9 cellular contexts compared by ENCODE assay signal in the genomic region with DNA sequence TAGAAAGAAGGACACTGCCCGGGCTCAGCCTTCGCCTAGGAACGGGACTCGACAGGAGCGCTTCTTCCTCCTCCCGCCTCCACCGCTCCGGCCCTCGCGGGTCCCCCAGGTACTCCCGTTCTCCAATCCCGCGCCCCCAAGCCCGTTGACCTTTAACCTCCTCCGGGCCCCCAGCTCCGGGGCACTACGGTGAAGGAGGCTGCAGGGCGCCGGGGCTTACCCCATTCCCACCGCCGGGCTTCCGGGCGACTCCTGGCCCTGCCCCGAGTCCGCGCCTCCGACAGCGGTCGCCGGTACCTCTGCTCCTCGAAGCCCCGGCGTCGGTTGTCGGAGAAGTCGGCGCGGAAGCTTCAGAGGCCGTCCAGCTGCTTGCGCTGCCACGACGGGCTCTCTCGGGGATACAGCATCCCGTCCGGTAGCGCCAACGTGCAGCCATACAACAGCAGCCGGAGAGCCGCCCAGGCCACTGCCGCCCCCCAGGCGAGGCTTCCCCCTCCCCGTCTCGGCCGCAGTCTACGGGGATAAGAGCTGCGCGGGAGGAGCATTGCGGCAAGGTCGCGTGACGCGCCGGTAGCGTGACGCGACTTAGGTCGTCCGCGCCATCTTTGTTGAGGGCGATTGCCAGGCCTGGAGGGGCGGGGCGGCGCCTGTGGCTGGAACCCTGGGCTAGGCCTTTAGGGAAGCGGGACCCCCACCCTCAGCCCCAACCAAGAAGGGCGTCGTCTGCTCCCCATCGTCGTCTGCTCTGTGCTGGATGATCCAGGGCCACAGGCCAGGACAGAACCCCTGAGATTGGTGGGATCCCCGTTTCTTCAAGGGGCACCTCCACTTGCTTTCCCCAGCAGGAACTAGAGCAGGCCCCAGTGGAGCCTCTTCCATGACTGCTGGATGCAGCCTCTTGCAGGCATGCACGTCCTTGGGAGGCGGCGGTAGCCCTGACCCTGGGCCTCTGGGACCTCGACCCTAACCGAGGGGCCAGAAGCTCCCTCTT. TPM values are rescaled to one million over a fixed set of nuclear protein-coding genes. Genes with fewer than 3 reads are reported as not detected.
DNase-seq lines count a peak whose midpoint lies in the region; ATAC-seq and TF ChIP-seq lines count a peak whose summit lies in the region.
"Had no signal": no experiment of that assay in that cellular context is flagged by ENCODE, and none has a peak within 500 bp of the region (broad histone marks: within the 10 kb centered on the region; RNA-seq: fewer than 3 reads in every experiment).

No MANE protein-coding gene starts in this region.

- no peak for TF ChIP-seq CTCF in CD8-positive, alpha-beta T cell (IDR thresholded peaks at IDR 0.05)
- TF ChIP-seq CTCF in KMS-11 (conservative IDR thresholded peaks at IDR 0.05; ENCODE audit: low read depth, low read length) (no peak), fibroblast of mammary gland (conservative IDR thresholded peaks at IDR 0.05; ENCODE audit: control insufficient read depth, insufficient read depth, low read depth, low read length) (no peak)

- no peaks in the 10 kb centered on the region for H3K27me3 ChIP-seq in CD8-positive, alpha-beta T cell (ENCODE audit: insufficient read depth, low read length)
- no peaks in the 10 kb centered on the region for H3K27me3 ChIP-seq in KMS-11 (ENCODE audit: insufficient read depth, low read depth)
- H3K27me3 ChIP-seq in naive thymus-derived CD4-positive, alpha-beta T cell (ENCODE audit: control insufficient read depth in 2 of 2, insufficient read depth in 2 of 2, low read length in 2 of 2), result no peaks in the 10 kb centered on the region

- CTCF ChIA-PET in CD8-positive, alpha-beta T cell (lab: Charles Lee), result interaction anchor here (1.0 to 2.4 kb wide), 3 partner anchors 55 to 133 kb away, joined by 3 to 8 read pairs (median 3); partner anchors contain the start of gene MMP11
- CTCF ChIA-PET in naive thymus-derived CD4-positive, alpha-beta T cell (lab: Charles Lee), result interaction anchor here (0.8 to 1.1 kb wide), 2 partner anchors 34 to 130 kb away, joined by 3 read pairs; no protein-coding TSS in a partner anchor

- intact Hi-C loops in CD8-positive, alpha-beta T cell (cut with DNase I, micrococcal nuclease), result loop anchor here (1.0 to 10.0 kb wide), 10 partner anchors 21 to 440 kb away; partner anchors contain the start of genes C22orf15 (in 1 of the 2), CHCHD10 (in 1 of the 2), DERL3 (in 1 of the 2) and MMP11 (in 1 of the 2)
- intact Hi-C loops in activated T-helper 2 cell treated with anti-CD3 and anti-CD28 coated beads, Interferon-gamma antibody, Interleukin-2, Interleukin-4, amounts not matched to agents 10 μg/mL and 5 μg/mL and 100 μg/mL, durations not matched to agents 14 hours and 24 hours and 36 hours (cut with micrococcal nuclease), result loop anchor here (1.0 to 5.0 kb wide), 3 partner anchors 12 to 120 kb away; partner anchors contain the start of gene DERL3
- intact Hi-C loops in naive thymus-derived CD4-positive, alpha-beta T cell (cut with micrococcal nuclease), result loop anchor here (1.0 to 10.0 kb wide), 12 partner anchors 21 to 838 kb away; partner anchors contain the start of genes ZNF70 (in 2 of the 2), CHCHD10 (in 1 of the 2), DERL3 (in 1 of the 2) and GUCD1 (in 1 of the 2)

- peaks cover 15% of the 10 kb centered on the region for H3K4me1 ChIP-seq in CD8-positive, alpha-beta T cell (ENCODE audit: insufficient read depth, low read length)
- peaks cover 33% of the 10 kb centered on the region for H3K4me1 ChIP-seq in KMS-11 (ENCODE audit: low read depth, poor library complexity, severe bottlenecking)
- H3K4me1 ChIP-seq in naive thymus-derived CD4-positive, alpha-beta T cell (ENCODE audit: control insufficient read depth in 2 of 2, insufficient read depth in 2 of 2, low read length in 2 of 2), result peaks cover 10 to 12% of the 10 kb centered on the region in 2 donors

- no peaks in the 10 kb centered on the region for H3K27me3 Mint-ChIP-seq in CD8-positive, alpha-beta T cell (ENCODE audit: low read depth)
- H3K27me3 Mint-ChIP-seq in activated T-helper 2 cell treated with anti-CD3 and anti-CD28 coated beads, Interferon-gamma antibody, Interleukin-2, Interleukin-4, amounts not matched to agents 10 μg/mL and 5 μg/mL and 100 μg/mL, durations not matched to agents 14 hours and 24 hours and 36 hours (ENCODE audit: low read depth), result no peaks in the 10 kb centered on the region
- no peaks in the 10 kb centered on the region for H3K27me3 Mint-ChIP-seq in naive thymus-derived CD4-positive, alpha-beta T cell

- peak overlapping the region; percentile 99 for H3K4me3 ChIP-seq in CD8-positive, alpha-beta T cell (ENCODE audit: low read depth, low read length)
- H3K4me3 ChIP-seq in KMS-11 (IDR thresholded peaks at IDR 0.05; ENCODE audit: insufficient read depth, low read depth, low read length), result no peak overlapping the region
- peak overlapping the region; percentile 79 for H3K4me3 ChIP-seq in fibroblast of mammary gland (ENCODE audit: control insufficient read depth, low read depth, low read length)
- H3K4me3 ChIP-seq in naive thymus-derived CD4-positive, alpha-beta T cell (ENCODE audit: low read length), result peak overlapping the region; percentile 71

- H4K20me1 ChIP-seq in KMS-11 (ENCODE audit: insufficient read depth), result no peaks in the 10 kb centered on the region

- H3K27ac ChIP-seq in CD8-positive, alpha-beta T cell (ENCODE audit: low read depth, low read length), result peak overlapping the region; percentile 90
- H3K27ac ChIP-seq in KMS-11, result peak overlapping the region; percentile 38
- H3K27ac ChIP-seq in naive thymus-derived CD4-positive, alpha-beta T cell (ENCODE audit: low read depth, low read length), result peak overlapping the region; percentile 89

- DNase-seq in CD8-positive, alpha-beta T cell, result peak; percentile 66 to 89 (median 83)
- DNase-seq in RKO (ENCODE audit: low spot score), result peak; percentile 85
- peak; percentile 77 for DNase-seq in activated T-helper 2 cell treated with anti-CD3 and anti-CD28 coated beads, Interferon-gamma antibody, Interleukin-2, Interleukin-4, amounts not matched to agents 10 μg/mL and 5 μg/mL and 100 μg/mL, durations not matched to agents 14 hours and 24 hours and 36 hours (ENCODE audit: low spot score)
- DNase-seq in fibroblast of mammary gland (ENCODE audit: low read depth), result peak; percentile 86
- peak; percentile 72 to 85 (median 81) for DNase-seq in naive thymus-derived CD4-positive, alpha-beta T cell
- DNase-seq in stimulated activated effector memory CD8-positive, alpha-beta T cell treated with anti-CD3 and anti-CD28 coated beads, Interleukin-12 subunit alpha, Interleukin-12 subunit beta, amount 100 ng/mL, for 72 hours (ENCODE audit: low spot score in 2 of 2), result peak; percentile 77 to 91

- peak overlapping the region; percentile 87 for H3K4me2 ChIP-seq in KMS-11

- peaks cover 24% of the 10 kb centered on the region for H3K4me1 Mint-ChIP-seq in CD8-positive, alpha-beta T cell (ENCODE audit: low read depth)
- peaks cover 12% of the 10 kb centered on the region for H3K4me1 Mint-ChIP-seq in activated T-helper 2 cell treated with anti-CD3 and anti-CD28 coated beads, Interferon-gamma antibody, Interleukin-2, Interleukin-4, amounts not matched to agents 10 μg/mL and 5 μg/mL and 100 μg/mL, durations not matched to agents 14 hours and 24 hours and 36 hours (ENCODE audit: low read depth)
- H3K4me1 Mint-ChIP-seq in naive thymus-derived CD4-positive, alpha-beta T cell, result peaks cover 12 to 24% (median 16%) of the 10 kb centered on the region in 7 donors
- H3K4me1 Mint-ChIP-seq in stimulated activated effector memory CD8-positive, alpha-beta T cell treated with anti-CD3 and anti-CD28 coated beads, Interleukin-12 subunit alpha, Interleukin-12 subunit beta, amount 100 ng/mL, for 72 hours, result peaks cover 24% of the 10 kb centered on the region

- peak; percentile 96 for ATAC-seq in CD8-positive, alpha-beta T cell
- peak; percentile 87 for ATAC-seq in GM21381 (IDR thresholded peaks at IDR 0.05; ENCODE audit: unreplicated experiment)
- peak; percentile 97 for ATAC-seq in naive thymus-derived CD4-positive, alpha-beta T cell
- ATAC-seq in stimulated activated effector memory CD8-positive, alpha-beta T cell treated with anti-CD3 and anti-CD28 coated beads, Interleukin-12 subunit alpha, Interleukin-12 subunit beta, amount 100 ng/mL, for 72 hours, result peak; percentile 92

- H3K27ac Mint-ChIP-seq in CD8-positive, alpha-beta T cell, result peak overlapping the region; percentile 88
- peak overlapping the region; percentile 78 for H3K27ac Mint-ChIP-seq in activated T-helper 2 cell treated with anti-CD3 and anti-CD28 coated beads, Interferon-gamma antibody, Interleukin-2, Interleukin-4, amounts not matched to agents 10 μg/mL and 5 μg/mL and 100 μg/mL, durations not matched to agents 14 hours and 24 hours and 36 hours
- H3K27ac Mint-ChIP-seq in naive thymus-derived CD4-positive, alpha-beta T cell, result peak overlapping the region; percentile 8 to 93 (median 86)
- H3K27ac Mint-ChIP-seq in stimulated activated effector memory CD8-positive, alpha-beta T cell treated with anti-CD3 and anti-CD28 coated beads, Interleukin-12 subunit alpha, Interleukin-12 subunit beta, amount 100 ng/mL, for 72 hours, result peak overlapping the region; percentile 90

- H3K9ac ChIP-seq in KMS-11, result peak overlapping the region; percentile 86

- H3K36me3 ChIP-seq in CD8-positive, alpha-beta T cell (ENCODE audit: insufficient read depth, low read length), result peaks cover 3% of the 10 kb centered on the region
- H3K36me3 ChIP-seq in KMS-11 (ENCODE audit: insufficient read depth), result no peaks in the 10 kb centered on the region
- H3K36me3 ChIP-seq in naive thymus-derived CD4-positive, alpha-beta T cell (ENCODE audit: control insufficient read depth in 2 of 3, insufficient read depth in 3 of 3, low read length in 3 of 3), result peaks cover 0 to 26% (median 5%) of the 10 kb centered on the region in 3 experiments

- H3K36me3 Mint-ChIP-seq in CD8-positive, alpha-beta T cell, result peaks cover 19% of the 10 kb centered on the region
- H3K36me3 Mint-ChIP-seq in activated T-helper 2 cell treated with anti-CD3 and anti-CD28 coated beads, Interferon-gamma antibody, Interleukin-2, Interleukin-4, amounts not matched to agents 10 μg/mL and 5 μg/mL and 100 μg/mL, durations not matched to agents 14 hours and 24 hours and 36 hours (ENCODE audit: low read depth), result peaks cover 24% of the 10 kb centered on the region
- H3K36me3 Mint-ChIP-seq in naive thymus-derived CD4-positive, alpha-beta T cell, result peaks cover 4 to 11% (median 6%) of the 10 kb centered on the region in 5 donors
- peaks cover 30% of the 10 kb centered on the region for H3K36me3 Mint-ChIP-seq in stimulated activated effector memory CD8-positive, alpha-beta T cell treated with anti-CD3 and anti-CD28 coated beads, Interleukin-12 subunit alpha, Interleukin-12 subunit beta, amount 100 ng/mL, for 72 hours

- peak overlapping the region; percentile 82 for H3K4me3 Mint-ChIP-seq in CD8-positive, alpha-beta T cell
- peak overlapping the region; percentile 75 for H3K4me3 Mint-ChIP-seq in activated T-helper 2 cell treated with anti-CD3 and anti-CD28 coated beads, Interferon-gamma antibody, Interleukin-2, Interleukin-4, amounts not matched to agents 10 μg/mL and 5 μg/mL and 100 μg/mL, durations not matched to agents 14 hours and 24 hours and 36 hours (ENCODE audit: low read depth)
- H3K4me3 Mint-ChIP-seq in naive thymus-derived CD4-positive, alpha-beta T cell, result peak overlapping the region; percentile 78 to 88 (median 81)
- H3K4me3 Mint-ChIP-seq in stimulated activated effector memory CD8-positive, alpha-beta T cell treated with anti-CD3 and anti-CD28 coated beads, Interleukin-12 subunit alpha, Interleukin-12 subunit beta, amount 100 ng/mL, for 72 hours, result peak overlapping the region; percentile 73

- H3K9me3 Mint-ChIP-seq in CD8-positive, alpha-beta T cell, result no peaks in the 10 kb centered on the region
- no peaks in the 10 kb centered on the region for H3K9me3 Mint-ChIP-seq in activated T-helper 2 cell treated with anti-CD3 and anti-CD28 coated beads, Interferon-gamma antibody, Interleukin-2, Interleukin-4, amounts not matched to agents 10 μg/mL and 5 μg/mL and 100 μg/mL, durations not matched to agents 14 hours and 24 hours and 36 hours
- no peaks in the 10 kb centered on the region for H3K9me3 Mint-ChIP-seq in naive thymus-derived CD4-positive, alpha-beta T cell
- H3K9me3 Mint-ChIP-seq in stimulated activated effector memory CD8-positive, alpha-beta T cell treated with anti-CD3 and anti-CD28 coated beads, Interleukin-12 subunit alpha, Interleukin-12 subunit beta, amount 100 ng/mL, for 72 hours, result no peaks in the 10 kb centered on the region

- POLR2A ChIA-PET in CD8-positive, alpha-beta T cell (lab: Charles Lee), result interaction anchor here (0.6 to 1.8 kb wide), 8 partner anchors 10 to 294 kb away, joined by 3 to 36 read pairs (median 4); partner anchors contain the start of gene SLC2A11
- POLR2A ChIA-PET in naive thymus-derived CD4-positive, alpha-beta T cell (lab: Charles Lee), result interaction anchor here (0.7 to 3.8 kb wide), 9 partner anchors 11 to 70 kb away, joined by 3 to 39 read pairs (median 9); partner anchors contain the start of genes C22orf15, CHCHD10, SMARCB1 and ZNF70

- H2AFZ ChIP-seq in KMS-11 (ENCODE audit: low read depth), result peak overlapping the region; percentile 89

- peaks cover 19% of the 10 kb centered on the region for H3K79me2 ChIP-seq in KMS-11 (ENCODE audit: insufficient read depth, low read depth)

- H3K9me3 ChIP-seq in CD8-positive, alpha-beta T cell (ENCODE audit: low read length), result no peaks in the 10 kb centered on the region
- no peaks in the 10 kb centered on the region for H3K9me3 ChIP-seq in naive thymus-derived CD4-positive, alpha-beta T cell (ENCODE audit: control insufficient read depth in 2 of 3, low read length in 3 of 3)

RNA-seq across cellular contexts. Expression of gene RGL4, which starts 26.3 kb away (rescaled TPM):
- total RNA-seq in CD8-positive, alpha-beta T cell, result 10 to 100 TPM; 24.7 to 26.2 TPM
- total RNA-seq in activated T-helper 2 cell treated with anti-CD3 and anti-CD28 coated beads, Interferon-gamma antibody, Interleukin-2, Interleukin-4, amounts not matched to agents 10 μg/mL and 5 μg/mL and 100 μg/mL, durations not matched to agents 14 hours and 24 hours and 36 hours, result 4.9 and 5.7 TPM in 2 replicates
- total RNA-seq in naive thymus-derived CD4-positive, alpha-beta T cell, result 10 to 100 TPM; 13.8 to 31.9 (median 19.9) TPM
- 10 to 100 TPM; 86.3 to 95.0 TPM for polyA plus RNA-seq in naive thymus-derived CD4-positive, alpha-beta T cell
- total RNA-seq: subcutaneous adipose tissue had no signal

RNA-seq across cellular contexts. Expression of gene ZNF70, which starts 33.8 kb away (rescaled TPM):
- 1 to 10 TPM; 1.7 to 1.9 TPM for total RNA-seq in CD8-positive, alpha-beta T cell
- total RNA-seq in activated T-helper 2 cell treated with anti-CD3 and anti-CD28 coated beads, Interferon-gamma antibody, Interleukin-2, Interleukin-4, amounts not matched to agents 10 μg/mL and 5 μg/mL and 100 μg/mL, durations not matched to agents 14 hours and 24 hours and 36 hours, result 2.7 and 2.9 TPM in 2 replicates
- total RNA-seq in naive thymus-derived CD4-positive, alpha-beta T cell, result 1 to 10 TPM; 3.1 to 7.9 (median 4.0) TPM
- polyA plus RNA-seq in naive thymus-derived CD4-positive, alpha-beta T cell, result under 1 TPM; 0.32 to 0.34 TPM

RNA-seq across cellular contexts. Expression of gene VPREB3, which starts 37.1 kb away (rescaled TPM):
- 1 to 10 TPM in 1 of 2 experiments, not detected in 1; 1.0 TPM for total RNA-seq in CD8-positive, alpha-beta T cell
- total RNA-seq in activated T-helper 2 cell treated with anti-CD3 and anti-CD28 coated beads, Interferon-gamma antibody, Interleukin-2, Interleukin-4, amounts not matched to agents 10 μg/mL and 5 μg/mL and 100 μg/mL, durations not matched to agents 14 hours and 24 hours and 36 hours, result 0.55 TPM in 1 of 2 replicates, not detected in the other
- 1 to 10 TPM in 1 of 5 experiments, under 1 TPM in 1, not detected in 3; 0.74 to 3.0 TPM for total RNA-seq in naive thymus-derived CD4-positive, alpha-beta T cell
- polyA plus RNA-seq in naive thymus-derived CD4-positive, alpha-beta T cell, result 1 to 10 TPM; 1.3 to 1.5 TPM

RNA-seq across cellular contexts. Expression of gene C22orf15, which starts 45.7 kb away (rescaled TPM):
- under 1 TPM; 0.50 to 0.62 TPM for total RNA-seq in CD8-positive, alpha-beta T cell
- 0.23 and 0.52 TPM in 2 replicates for total RNA-seq in activated T-helper 2 cell treated with anti-CD3 and anti-CD28 coated beads, Interferon-gamma antibody, Interleukin-2, Interleukin-4, amounts not matched to agents 10 μg/mL and 5 μg/mL and 100 μg/mL, durations not matched to agents 14 hours and 24 hours and 36 hours
- 1 to 10 TPM in 4 of 5 experiments, not detected in 1; 1.2 to 5.7 (median 3.9) TPM for total RNA-seq in naive thymus-derived CD4-positive, alpha-beta T cell
- polyA plus RNA-seq in naive thymus-derived CD4-positive, alpha-beta T cell, result 1 to 10 TPM; 1.6 to 2.4 TPM
- total RNA-seq: subcutaneous adipose tissue had no signal

RNA-seq across cellular contexts. Expression of gene CHCHD10, which starts 50.7 kb away (rescaled TPM):
- total RNA-seq in CD8-positive, alpha-beta T cell, result 10 to 100 TPM; 40.7 to 52.4 TPM
- 108 and 111 TPM in 2 replicates for total RNA-seq in activated T-helper 2 cell treated with anti-CD3 and anti-CD28 coated beads, Interferon-gamma antibody, Interleukin-2, Interleukin-4, amounts not matched to agents 10 μg/mL and 5 μg/mL and 100 μg/mL, durations not matched to agents 14 hours and 24 hours and 36 hours
- 10 to 100 TPM; 38.2 to 56.1 (median 46.4) TPM for total RNA-seq in naive thymus-derived CD4-positive, alpha-beta T cell
- polyA plus RNA-seq in naive thymus-derived CD4-positive, alpha-beta T cell, result 10 to 100 TPM; 25.6 to 32.8 TPM

Comparison
In these comparisons a context has a peak if more than half of its experiments do, and no peak if none do; other contexts are left out.
1. H3K27ac ChIP-seq: peak in every context shown above with its lines; median percentile 90 in CD8-positive, alpha-beta T cell; 89 in naive thymus-derived CD4-positive, alpha-beta T cell; 38 in KMS-11.